26 cellular contexts compared by ENCODE assay signal in genomic region chr19:411723-412355, GRCh38. TPM values are rescaled to one million over a fixed set of nuclear protein-coding genes. Genes with fewer than 3 reads are reported as not detected.
DNase-seq lines count a peak whose midpoint lies in the region; TF ChIP-seq lines count a peak whose summit lies in the region.
"Had no signal": no experiment of that assay in that cellular context is flagged by ENCODE, and none has a peak within 500 bp of the region (broad histone marks: within the 10 kb centered on the region; RNA-seq: fewer than 3 reads in every experiment).

No MANE protein-coding gene starts in this region.

- no peaks in the 10 kb centered on the region for H3K36me3 ChIP-seq in ectodermal cell (ENCODE audit: control insufficient read depth, insufficient read depth, low read length)
- H3K36me3 ChIP-seq: BE2C, prostate gland had no signal

- 73 to 77% methylated on average over 13 of the region's 13 CpGs for WGBS in ectodermal cell, 2 experiments

- POLR2A ChIA-PET in activated CD4-positive, alpha-beta memory T cell treated with anti-CD3 and anti-CD28 coated beads for 36 hours (lab: Charles Lee) = no interaction called here
- POLR2A ChIA-PET in MCF 10A (lab: Yijun Ruan, JAX) = no interaction called here

- intact Hi-C loops in activated CD4-positive, alpha-beta memory T cell treated with anti-CD3 and anti-CD28 coated beads for 36 hours (cut with micrococcal nuclease) = no loop called here
- intact Hi-C loops in MCF 10A (cut with micrococcal nuclease) = no loop called here

- H3K27ac ChIP-seq in ectodermal cell (ENCODE audit: insufficient read depth, low read depth, low read length, poor library complexity, severe bottlenecking) = no peak overlapping the region
- H3K27ac ChIP-seq: A549, prostate gland, RWPE1, SK-N-MC, skin epidermis had no signal

- peaks cover 16% of the 10 kb centered on the region for H3K27me3 ChIP-seq in ectodermal cell (ENCODE audit: control insufficient read depth, insufficient read depth, low read length, poor library complexity, severe bottlenecking)

- H3K4me3 Mint-ChIP-seq in nephron = peak overlapping the region; percentile 19 to 41 (median 23)
- H3K4me3 Mint-ChIP-seq in type B pancreatic cell = peak overlapping the region; percentile 65
- no peak overlapping the region for H3K4me3 Mint-ChIP-seq in activated CD4-positive, alpha-beta memory T cell treated with anti-CD3 and anti-CD28 coated beads for 36 hours
- no peak overlapping the region for H3K4me3 Mint-ChIP-seq in MCF 10A (ENCODE audit: unreplicated experiment)
- H3K4me3 Mint-ChIP-seq: activated CD4-positive, alpha-beta T cell treated with anti-CD3 and anti-CD28 coated beads, Interleukin-2, amount 10 ng/mL, durations not matched to agents 7 days and 5 days; activated naive CD8-positive, alpha-beta T cell treated with anti-CD3 and anti-CD28 coated beads for 36 hours; dendritic cell treated with granulocyte-macrophage colony-stimulating factor and Interleukin-4, amounts not matched to agents 40 ng/mL and 50 ng/mL, for 4 days; T-helper 17 cell had no signal

- H3K9me3 Mint-ChIP-seq in nephron = no peaks in the 10 kb centered on the region
- no peaks in the 10 kb centered on the region for H3K9me3 Mint-ChIP-seq in type B pancreatic cell
- H3K9me3 Mint-ChIP-seq in activated CD4-positive, alpha-beta memory T cell treated with anti-CD3 and anti-CD28 coated beads for 36 hours = no peaks in the 10 kb centered on the region
- no peaks in the 10 kb centered on the region for H3K9me3 Mint-ChIP-seq in MCF 10A (ENCODE audit: unreplicated experiment)
- H3K9me3 Mint-ChIP-seq: activated CD4-positive, alpha-beta T cell treated with anti-CD3 and anti-CD28 coated beads, Interleukin-2, amount 10 ng/mL, durations not matched to agents 7 days and 5 days; activated naive CD8-positive, alpha-beta T cell treated with anti-CD3 and anti-CD28 coated beads for 36 hours; dendritic cell treated with granulocyte-macrophage colony-stimulating factor and Interleukin-4, amounts not matched to agents 40 ng/mL and 50 ng/mL, for 4 days had no signal

- TF ChIP-seq CTCF in nephron (IDR thresholded peaks at IDR 0.05; ENCODE audit: unreplicated experiment in 3 of 3) (no peak), type B pancreatic cell (conservative IDR thresholded peaks at IDR 0.05) (no peak), MCF 10A (IDR thresholded peaks at IDR 0.05; ENCODE audit: unreplicated experiment) (no peak)

- peaks cover 5% of the 10 kb centered on the region for H3K27me3 Mint-ChIP-seq in nephron (ENCODE audit: low read depth)
- peaks cover 7% of the 10 kb centered on the region for H3K27me3 Mint-ChIP-seq in type B pancreatic cell
- H3K27me3 Mint-ChIP-seq in activated CD4-positive, alpha-beta memory T cell treated with anti-CD3 and anti-CD28 coated beads for 36 hours = peaks cover 9% of the 10 kb centered on the region
- H3K27me3 Mint-ChIP-seq in MCF 10A (ENCODE audit: insufficient read depth, unreplicated experiment) = peaks cover 11% of the 10 kb centered on the region

- no TSS peak for BruUV-seq in MCF 10A (replicated peaks; lab: Mats Ljungman, UMichigan)

- peak overlapping the region; percentile 6 for H3K4me3 ChIP-seq in ectodermal cell (ENCODE audit: insufficient read depth, low read depth, low read length)
- H3K4me3 ChIP-seq: A549, prostate gland, SK-N-MC, skin epidermis had no signal

- H3K4me1 ChIP-seq in ectodermal cell (ENCODE audit: control insufficient read depth, insufficient read depth, low read length) = peaks cover 25% of the 10 kb centered on the region

- peak; percentile 56 for DNase-seq in activated effector memory CD4-positive, alpha-beta T cell treated with anti-CD3 and anti-CD28 coated beads, Interleukin-2, amount 50 U/mL, for 16 hours
- no peak for DNase-seq in activated effector memory CD4-positive, alpha-beta T cell treated with Interleukin-2 at 50 U/mL for 16 hours
- DNase-seq in type B pancreatic cell (ENCODE audit: extremely low spot score, unreplicated experiment) (no peak), NCI-H1048 (lab: John Stamatoyannopoulos, UW) (no peak), MCF 10A (ENCODE audit: unreplicated experiment) (no peak)
- DNase-seq in activated CD4-positive, alpha-beta memory T cell treated with anti-CD3 and anti-CD28 coated beads for 36 hours = no peak
- DNase-seq: activated CD4-positive, alpha-beta T cell treated with anti-CD3 and anti-CD28 coated beads, Interleukin-2, amount 10 ng/mL, durations not matched to agents 7 days and 5 days; activated naive CD8-positive, alpha-beta T cell treated with anti-CD3 and anti-CD28 coated beads for 36 hours; BE2C; caudate nucleus; GOT3; KBM-7; MM.1S; NCI-H1436; NCI-H2171; stimulated activated CD4-positive, alpha-beta T cell treated with anti-CD3 and anti-CD28 coated beads, Interleukin-2, amount 100 ng/mL, for 24 hours had no signal

- H3K9me3 ChIP-seq in ectodermal cell (ENCODE audit: control insufficient read depth, low read length) = no peaks in the 10 kb centered on the region
- H3K9me3 ChIP-seq: A549, BE2C, prostate gland had no signal

- CTCF ChIA-PET in activated CD4-positive, alpha-beta memory T cell treated with anti-CD3 and anti-CD28 coated beads for 36 hours (lab: Charles Lee) = no interaction called here
- CTCF ChIA-PET in MCF 10A (lab: Yijun Ruan, JAX) = no interaction called here

- H3K4me1 Mint-ChIP-seq in nephron (peaks cover 11% of the 10 kb centered on the region), type B pancreatic cell (ENCODE audit: unreplicated experiment) (peaks cover 6% of the 10 kb centered on the region), MCF 10A (ENCODE audit: insufficient read depth, unreplicated experiment) (peaks cover 6% of the 10 kb centered on the region)
- H3K4me1 Mint-ChIP-seq in activated CD4-positive, alpha-beta memory T cell treated with anti-CD3 and anti-CD28 coated beads for 36 hours (ENCODE audit: low read depth) = peaks cover 6% of the 10 kb centered on the region

- H3K36me3 Mint-ChIP-seq in nephron (ENCODE audit: low read depth) = no peaks in the 10 kb centered on the region
- no peaks in the 10 kb centered on the region for H3K36me3 Mint-ChIP-seq in type B pancreatic cell
- no peaks in the 10 kb centered on the region for H3K36me3 Mint-ChIP-seq in activated CD4-positive, alpha-beta memory T cell treated with anti-CD3 and anti-CD28 coated beads for 36 hours
- no peaks in the 10 kb centered on the region for H3K36me3 Mint-ChIP-seq in MCF 10A (ENCODE audit: insufficient read depth, unreplicated experiment)
- H3K36me3 Mint-ChIP-seq: activated naive CD8-positive, alpha-beta T cell treated with anti-CD3 and anti-CD28 coated beads for 36 hours; naive thymus-derived CD8-positive, alpha-beta T cell had no signal

- H3K27ac Mint-ChIP-seq in nephron (no peak overlapping the region), type B pancreatic cell (no peak overlapping the region), MCF 10A (ENCODE audit: low read depth, unreplicated experiment) (no peak overlapping the region)
- no peak overlapping the region for H3K27ac Mint-ChIP-seq in activated CD4-positive, alpha-beta memory T cell treated with anti-CD3 and anti-CD28 coated beads for 36 hours
- H3K27ac Mint-ChIP-seq: activated CD4-positive, alpha-beta T cell treated with anti-CD3 and anti-CD28 coated beads, Interleukin-2, amount 10 ng/mL, durations not matched to agents 7 days and 5 days; activated naive CD8-positive, alpha-beta T cell treated with anti-CD3 and anti-CD28 coated beads for 36 hours; dendritic cell treated with granulocyte-macrophage colony-stimulating factor and Interleukin-4, amounts not matched to agents 40 ng/mL and 50 ng/mL, for 4 days; naive thymus-derived CD8-positive, alpha-beta T cell; T-helper 17 cell had no signal

RNA-seq across cellular contexts. Expression of gene C2CD4C, which starts 2.9 kb away (rescaled TPM):
- polyA plus RNA-seq in ectodermal cell (2013, experiment 1 of 4) = 11.5 TPM
- 12.5 TPM for polyA plus RNA-seq in ectodermal cell (2013, experiment 2 of 4)
- 15.3 TPM for polyA plus RNA-seq in ectodermal cell (2013, experiment 3 of 4)
- 14.7 TPM for polyA plus RNA-seq in ectodermal cell (2013, experiment 4 of 4)
- total RNA-seq in type B pancreatic cell (ENCODE audit: low replicate concordance) (6.0 and 7.2 TPM in 2 replicates), MCF 10A (2022) (0.49 and 0.88 TPM in 2 replicates)
- under 1 TPM; 0.33 to 0.44 TPM for total RNA-seq in activated CD4-positive, alpha-beta memory T cell treated with anti-CD3 and anti-CD28 coated beads for 36 hours
- total RNA-seq: activated CD4-positive, alpha-beta T cell treated with anti-CD3 and anti-CD28 coated beads, Interleukin-2, amount 10 ng/mL, durations not matched to agents 7 days and 5 days; naive thymus-derived CD8-positive, alpha-beta T cell; T-helper 17 cell had no signal
- polyA plus RNA-seq: naive thymus-derived CD8-positive, alpha-beta T cell had no signal

RNA-seq across cellular contexts. Expression of gene SHC2, which starts 49.0 kb away (rescaled TPM):
- polyA plus RNA-seq in ectodermal cell (2013, experiment 1 of 4) = 27.2 TPM
- polyA plus RNA-seq in ectodermal cell (2013, experiment 2 of 4) = 34.0 TPM
- 25.5 TPM for polyA plus RNA-seq in ectodermal cell (2013, experiment 3 of 4)
- 36.2 TPM for polyA plus RNA-seq in ectodermal cell (2013, experiment 4 of 4)
- 35.4 and 40.5 TPM in 2 replicates for total RNA-seq in type B pancreatic cell (ENCODE audit: low replicate concordance)
- total RNA-seq in activated CD4-positive, alpha-beta memory T cell treated with anti-CD3 and anti-CD28 coated beads for 36 hours = under 1 TPM in 1 of 2 experiments, not detected in 1; 0.21 TPM
- 0.77 and 2.8 TPM in 2 replicates for total RNA-seq in MCF 10A (2022)
- total RNA-seq: activated CD4-positive, alpha-beta T cell treated with anti-CD3 and anti-CD28 coated beads, Interleukin-2, amount 10 ng/mL, durations not matched to agents 7 days and 5 days; T-helper 17 cell had no signal

Comparison
In these comparisons a context has a peak if more than half of its experiments do, and no peak if none do; other contexts are left out.
1. H3K4me3 Mint-ChIP-seq: peak in nephron (3 of 3) and type B pancreatic cell (single experiment); none in activated CD4-positive, alpha-beta memory T cell treated with anti-CD3 and anti-CD28 coated beads for 36 hours (single experiment) and MCF 10A (single experiment).